In the genomic region with DNA sequence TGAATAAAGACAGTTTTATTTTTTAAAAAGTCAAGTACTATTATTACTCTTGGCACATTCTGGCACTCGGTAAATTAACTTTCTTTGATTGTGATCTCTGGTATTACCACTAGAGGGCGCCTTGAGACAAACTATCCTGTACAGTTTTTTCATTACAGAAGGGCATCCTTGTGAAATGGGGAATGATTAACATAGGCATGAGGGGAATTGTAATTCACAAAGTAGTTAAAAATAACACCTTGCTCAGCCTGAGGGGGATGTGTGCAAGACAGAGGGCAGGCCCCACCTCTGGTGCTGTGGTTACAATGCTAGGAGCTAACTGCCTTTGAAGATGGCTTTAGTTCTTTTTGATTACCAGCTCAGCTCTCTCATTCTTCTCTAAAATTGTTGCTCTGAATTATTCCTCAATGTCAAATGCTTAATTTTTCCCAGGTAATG, we compare ENCODE assay signal across 1 cellular context.
TF ChIP-seq lines count a peak whose summit lies in the region.

No MANE protein-coding gene starts in this region.

TF ChIP-seq in GM12878, 131 proteins besides CTCF, POLR2A, EP300 and RAD21:
- no peak for TF ChIP-seq SREBF2 (IDR thresholded peaks at IDR 0.05; ENCODE audit: low read length)
- TF ChIP-seq RAD51 (IDR thresholded peaks at IDR 0.05), result no peak
- no peak for TF ChIP-seq RBBP5 (conservative IDR thresholded peaks at IDR 0.05)
- no peak for TF ChIP-seq NFXL1 (IDR thresholded peaks at IDR 0.05; ENCODE audit: borderline replicate concordance)
- TF ChIP-seq YBX1 (IDR thresholded peaks at IDR 0.05), result no peak
- no peak for TF ChIP-seq YY1 (IDR thresholded peaks at IDR 0.05; ENCODE audit: low read depth, low read length)
- TF ChIP-seq, protein P1, sequence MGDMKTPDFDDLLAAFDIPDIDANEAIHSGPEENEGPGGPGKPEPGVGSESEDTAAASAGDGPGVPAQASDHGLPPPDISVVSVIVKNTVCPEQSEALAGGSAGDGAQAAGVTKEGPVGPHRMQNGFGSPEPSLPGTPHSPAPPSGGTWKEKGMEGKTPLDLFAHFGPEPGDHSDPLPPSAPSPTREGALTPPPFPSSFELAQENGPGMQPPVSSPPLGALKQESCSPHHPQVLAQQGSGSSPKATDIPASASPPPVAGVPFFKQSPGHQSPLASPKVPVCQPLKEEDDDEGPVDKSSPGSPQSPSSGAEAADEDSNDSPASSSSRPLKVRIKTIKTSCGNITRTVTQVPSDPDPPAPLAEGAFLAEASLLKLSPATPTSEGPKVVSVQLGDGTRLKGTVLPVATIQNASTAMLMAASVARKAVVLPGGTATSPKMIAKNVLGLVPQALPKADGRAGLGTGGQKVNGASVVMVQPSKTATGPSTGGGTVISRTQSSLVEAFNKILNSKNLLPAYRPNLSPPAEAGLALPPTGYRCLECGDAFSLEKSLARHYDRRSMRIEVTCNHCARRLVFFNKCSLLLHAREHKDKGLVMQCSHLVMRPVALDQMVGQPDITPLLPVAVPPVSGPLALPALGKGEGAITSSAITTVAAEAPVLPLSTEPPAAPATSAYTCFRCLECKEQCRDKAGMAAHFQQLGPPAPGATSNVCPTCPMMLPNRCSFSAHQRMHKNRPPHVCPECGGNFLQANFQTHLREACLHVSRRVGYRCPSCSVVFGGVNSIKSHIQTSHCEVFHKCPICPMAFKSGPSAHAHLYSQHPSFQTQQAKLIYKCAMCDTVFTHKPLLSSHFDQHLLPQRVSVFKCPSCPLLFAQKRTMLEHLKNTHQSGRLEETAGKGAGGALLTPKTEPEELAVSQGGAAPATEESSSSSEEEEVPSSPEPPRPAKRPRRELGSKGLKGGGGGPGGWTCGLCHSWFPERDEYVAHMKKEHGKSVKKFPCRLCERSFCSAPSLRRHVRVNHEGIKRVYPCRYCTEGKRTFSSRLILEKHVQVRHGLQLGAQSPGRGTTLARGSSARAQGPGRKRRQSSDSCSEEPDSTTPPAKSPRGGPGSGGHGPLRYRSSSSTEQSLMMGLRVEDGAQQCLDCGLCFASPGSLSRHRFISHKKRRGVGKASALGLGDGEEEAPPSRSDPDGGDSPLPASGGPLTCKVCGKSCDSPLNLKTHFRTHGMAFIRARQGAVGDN (IDR thresholded peaks at IDR 0.05), result no peak
- TF ChIP-seq, protein P2, sequence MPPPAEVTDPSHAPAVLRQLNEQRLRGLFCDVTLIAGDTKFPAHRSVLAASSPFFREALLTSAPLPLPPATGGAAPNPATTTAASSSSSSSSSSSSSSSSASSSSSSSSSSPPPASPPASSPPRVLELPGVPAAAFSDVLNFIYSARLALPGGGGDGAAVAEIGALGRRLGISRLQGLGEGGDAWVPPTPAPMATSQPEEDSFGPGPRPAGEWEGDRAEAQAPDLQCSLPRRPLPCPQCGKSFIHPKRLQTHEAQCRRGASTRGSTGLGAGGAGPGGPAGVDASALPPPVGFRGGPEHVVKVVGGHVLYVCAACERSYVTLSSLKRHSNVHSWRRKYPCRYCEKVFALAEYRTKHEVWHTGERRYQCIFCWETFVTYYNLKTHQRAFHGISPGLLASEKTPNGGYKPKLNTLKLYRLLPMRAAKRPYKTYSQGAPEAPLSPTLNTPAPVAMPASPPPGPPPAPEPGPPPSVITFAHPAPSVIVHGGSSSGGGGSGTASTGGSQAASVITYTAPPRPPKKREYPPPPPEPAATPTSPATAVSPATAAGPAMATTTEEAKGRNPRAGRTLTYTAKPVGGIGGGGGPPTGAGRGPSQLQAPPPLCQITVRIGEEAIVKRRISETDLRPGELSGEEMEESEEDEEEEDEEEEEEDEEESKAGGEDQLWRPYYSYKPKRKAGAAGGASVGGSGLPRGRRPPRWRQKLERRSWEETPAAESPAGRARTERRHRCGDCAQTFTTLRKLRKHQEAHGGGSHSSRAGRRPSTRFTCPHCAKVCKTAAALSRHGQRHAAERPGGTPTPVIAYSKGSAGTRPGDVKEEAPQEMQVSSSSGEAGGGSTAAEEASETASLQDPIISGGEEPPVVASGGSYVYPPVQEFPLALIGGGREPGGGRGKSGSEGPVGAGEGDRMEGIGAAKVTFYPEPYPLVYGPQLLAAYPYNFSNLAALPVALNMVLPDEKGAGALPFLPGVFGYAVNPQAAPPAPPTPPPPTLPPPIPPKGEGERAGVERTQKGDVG (CRISPR knock-in tag; IDR thresholded peaks at IDR 0.05), result no peak
- TF ChIP-seq EZH2 (IDR thresholded peaks at IDR 0.05; ENCODE audit: borderline replicate concordance, control insufficient read depth, low read depth, low read length), result no peak
- no peak for TF ChIP-seq IKZF2 (IDR thresholded peaks at IDR 0.05)
- no peak for TF ChIP-seq STAT1 (conservative IDR thresholded peaks at IDR 0.05)
- TF ChIP-seq FOXM1 (IDR thresholded peaks at IDR 0.05; ENCODE audit: low read depth, low read length), result no peak
- TF ChIP-seq, protein P3, sequence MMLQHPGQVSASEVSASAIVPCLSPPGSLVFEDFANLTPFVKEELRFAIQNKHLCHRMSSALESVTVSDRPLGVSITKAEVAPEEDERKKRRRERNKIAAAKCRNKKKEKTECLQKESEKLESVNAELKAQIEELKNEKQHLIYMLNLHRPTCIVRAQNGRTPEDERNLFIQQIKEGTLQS (IDR thresholded peaks at IDR 0.05; ENCODE audit: borderline replicate concordance, extremely low read depth, low read depth, low read length), result no peak
- no peak for TF ChIP-seq KAT2A (conservative IDR thresholded peaks at IDR 0.05; ENCODE audit: control insufficient read depth, low read depth, low read length)
- no peak for TF ChIP-seq HCFC1 (IDR thresholded peaks at IDR 0.05; ENCODE audit: low read length)
- TF ChIP-seq, protein P4, sequence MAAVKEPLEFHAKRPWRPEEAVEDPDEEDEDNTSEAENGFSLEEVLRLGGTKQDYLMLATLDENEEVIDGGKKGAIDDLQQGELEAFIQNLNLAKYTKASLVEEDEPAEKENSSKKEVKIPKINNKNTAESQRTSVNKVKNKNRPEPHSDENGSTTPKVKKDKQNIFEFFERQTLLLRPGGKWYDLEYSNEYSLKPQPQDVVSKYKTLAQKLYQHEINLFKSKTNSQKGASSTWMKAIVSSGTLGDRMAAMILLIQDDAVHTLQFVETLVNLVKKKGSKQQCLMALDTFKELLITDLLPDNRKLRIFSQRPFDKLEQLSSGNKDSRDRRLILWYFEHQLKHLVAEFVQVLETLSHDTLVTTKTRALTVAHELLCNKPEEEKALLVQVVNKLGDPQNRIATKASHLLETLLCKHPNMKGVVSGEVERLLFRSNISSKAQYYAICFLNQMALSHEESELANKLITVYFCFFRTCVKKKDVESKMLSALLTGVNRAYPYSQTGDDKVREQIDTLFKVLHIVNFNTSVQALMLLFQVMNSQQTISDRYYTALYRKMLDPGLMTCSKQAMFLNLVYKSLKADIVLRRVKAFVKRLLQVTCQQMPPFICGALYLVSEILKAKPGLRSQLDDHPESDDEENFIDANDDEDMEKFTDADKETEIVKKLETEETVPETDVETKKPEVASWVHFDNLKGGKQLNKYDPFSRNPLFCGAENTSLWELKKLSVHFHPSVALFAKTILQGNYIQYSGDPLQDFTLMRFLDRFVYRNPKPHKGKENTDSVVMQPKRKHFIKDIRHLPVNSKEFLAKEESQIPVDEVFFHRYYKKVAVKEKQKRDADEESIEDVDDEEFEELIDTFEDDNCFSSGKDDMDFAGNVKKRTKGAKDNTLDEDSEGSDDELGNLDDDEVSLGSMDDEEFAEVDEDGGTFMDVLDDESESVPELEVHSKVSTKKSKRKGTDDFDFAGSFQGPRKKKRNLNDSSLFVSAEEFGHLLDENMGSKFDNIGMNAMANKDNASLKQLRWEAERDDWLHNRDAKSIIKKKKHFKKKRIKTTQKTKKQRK (IDR thresholded peaks at IDR 0.05; ENCODE audit: low read depth, low read length), result no peak
- no peak for TF ChIP-seq IKZF1 (conservative IDR thresholded peaks at IDR 0.05)
- no peak for TF ChIP-seq JUNB (IDR thresholded peaks at IDR 0.05)
- no peak for TF ChIP-seq ASH2L (IDR thresholded peaks at IDR 0.05; ENCODE audit: borderline replicate concordance, low read depth)
- peak; percentile 12 for TF ChIP-seq MEF2B (IDR thresholded peaks at IDR 0.05; ENCODE audit: partially characterized antibody, poor library complexity, severe bottlenecking)
- peak; percentile 41; the same call in 1 of the 2 replicates for TF ChIP-seq ZNF384 (IDR thresholded peaks at IDR 0.05; ENCODE audit: borderline replicate concordance, low read depth, low read length)
- no peak for TF ChIP-seq GATAD2B (conservative IDR thresholded peaks at IDR 0.05; ENCODE audit: low read depth)
- peak; percentile 84; the same call in 1 of the 2 replicates for TF ChIP-seq SMC3 (IDR thresholded peaks at IDR 0.05; ENCODE audit: borderline replicate concordance, low read length)
- no peak for TF ChIP-seq BMI1 (IDR thresholded peaks at IDR 0.05; ENCODE audit: borderline replicate concordance)
- TF ChIP-seq, protein P5, sequence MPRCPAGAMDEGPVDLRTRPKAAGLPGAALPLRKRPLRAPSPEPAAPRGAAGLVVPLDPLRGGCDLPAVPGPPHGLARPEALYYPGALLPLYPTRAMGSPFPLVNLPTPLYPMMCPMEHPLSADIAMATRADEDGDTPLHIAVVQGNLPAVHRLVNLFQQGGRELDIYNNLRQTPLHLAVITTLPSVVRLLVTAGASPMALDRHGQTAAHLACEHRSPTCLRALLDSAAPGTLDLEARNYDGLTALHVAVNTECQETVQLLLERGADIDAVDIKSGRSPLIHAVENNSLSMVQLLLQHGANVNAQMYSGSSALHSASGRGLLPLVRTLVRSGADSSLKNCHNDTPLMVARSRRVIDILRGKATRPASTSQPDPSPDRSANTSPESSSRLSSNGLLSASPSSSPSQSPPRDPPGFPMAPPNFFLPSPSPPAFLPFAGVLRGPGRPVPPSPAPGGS (IDR thresholded peaks at IDR 0.05; ENCODE audit: borderline replicate concordance, insufficient read depth, low read depth, low read length, poor library complexity, severe bottlenecking), result no peak
- TF ChIP-seq TARDBP (IDR thresholded peaks at IDR 0.05; ENCODE audit: borderline replicate concordance), result no peak
TF ChIP-seq in GM12878: peak in this region for 3.
